1 cellular context compared by ENCODE assay signal in genomic region chr20:25390538-25391528, GRCh38.
A peak's percentile ranks its signal among the peaks of the same experiment; 100 is the strongest.
TF ChIP-seq lines count a peak whose summit lies in the region.

TSS of gene ABHD12 (minus strand) at chr20:25390835. CDS start at chr20:25390703, 132 bp downstream.

TF ChIP-seq in HepG2, 621 proteins besides CTCF, POLR2A, EP300 and RAD21 (continued from another document and continues in another):
- TF ChIP-seq, protein P1, sequence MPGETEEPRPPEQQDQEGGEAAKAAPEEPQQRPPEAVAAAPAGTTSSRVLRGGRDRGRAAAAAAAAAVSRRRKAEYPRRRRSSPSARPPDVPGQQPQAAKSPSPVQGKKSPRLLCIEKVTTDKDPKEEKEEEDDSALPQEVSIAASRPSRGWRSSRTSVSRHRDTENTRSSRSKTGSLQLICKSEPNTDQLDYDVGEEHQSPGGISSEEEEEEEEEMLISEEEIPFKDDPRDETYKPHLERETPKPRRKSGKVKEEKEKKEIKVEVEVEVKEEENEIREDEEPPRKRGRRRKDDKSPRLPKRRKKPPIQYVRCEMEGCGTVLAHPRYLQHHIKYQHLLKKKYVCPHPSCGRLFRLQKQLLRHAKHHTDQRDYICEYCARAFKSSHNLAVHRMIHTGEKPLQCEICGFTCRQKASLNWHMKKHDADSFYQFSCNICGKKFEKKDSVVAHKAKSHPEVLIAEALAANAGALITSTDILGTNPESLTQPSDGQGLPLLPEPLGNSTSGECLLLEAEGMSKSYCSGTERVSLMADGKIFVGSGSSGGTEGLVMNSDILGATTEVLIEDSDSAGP (CRISPR knock-in tag; IDR thresholded peaks at IDR 0.05; ENCODE audit: borderline replicate concordance) = peak; percentile 74; the same call in 1 of the 2 replicates
- TF ChIP-seq SKIL (CRISPR knock-in tag; IDR thresholded peaks at IDR 0.05; ENCODE audit: borderline replicate concordance) (peak; percentile 33; the same call in 1 of the 2 replicates), ZNF558 (CRISPR knock-in tag; IDR thresholded peaks at IDR 0.05; ENCODE audit: borderline replicate concordance) (no peak; the same call in 1 of the 2 replicates), ZBTB7A (CRISPR knock-in tag; IDR thresholded peaks at IDR 0.05) (no peak), PCBP2 (optimal IDR thresholded peaks at IDR 0.05; ENCODE audit: low read depth, low read length, poor library complexity, severe bottlenecking) (no peak), SMAD9 (CRISPR knock-in tag; IDR thresholded peaks at IDR 0.05) (0 out of 2 replicates have a peak, but pooled peaks have one; percentile 73), SMARCC2 (IDR thresholded peaks at IDR 0.05) (no peak), GMEB1 (CRISPR knock-in tag; IDR thresholded peaks at IDR 0.05; ENCODE audit: borderline replicate concordance) (0 out of 2 replicates have a peak, but pooled peaks have one; percentile 19), TEF (CRISPR knock-in tag; IDR thresholded peaks at IDR 0.05) (no peak), ZNF251 (CRISPR knock-in tag; IDR thresholded peaks at IDR 0.05) (peak; percentile 94), ZNF576 (CRISPR knock-in tag; IDR thresholded peaks at IDR 0.05) (no peak), ARHGAP35 (CRISPR knock-in tag; IDR thresholded peaks at IDR 0.05; ENCODE audit: borderline replicate concordance) (no peak), ARNT2 (CRISPR knock-in tag; IDR thresholded peaks at IDR 0.05; ENCODE audit: low read depth) (peak; percentile 95), SALL1 (CRISPR knock-in tag; IDR thresholded peaks at IDR 0.05) (peak; percentile 95), HNRNPUL1 (IDR thresholded peaks at IDR 0.05; ENCODE audit: low read depth, low read length) (no peak), CCDC6 (CRISPR knock-in tag; IDR thresholded peaks at IDR 0.05) (peak; percentile 89), ZNF776 (CRISPR knock-in tag; IDR thresholded peaks at IDR 0.05) (peak; percentile 82; the same call in 1 of the 2 replicates), ZBTB46 (CRISPR knock-in tag; IDR thresholded peaks at IDR 0.05; ENCODE audit: borderline replicate concordance) (0 out of 2 replicates have a peak, but pooled peaks have one; percentile 29), ZNF775 (CRISPR knock-in tag; IDR thresholded peaks at IDR 0.05; ENCODE audit: borderline replicate concordance) (no peak), ZNF33A (CRISPR knock-in tag; IDR thresholded peaks at IDR 0.05; ENCODE audit: borderline replicate concordance) (no peak), ZMAT5 (CRISPR knock-in tag; IDR thresholded peaks at IDR 0.05; ENCODE audit: borderline replicate concordance, low read depth) (no peak), NFYC (CRISPR knock-in tag; IDR thresholded peaks at IDR 0.05) (peak; percentile 66), ZBTB7B (CRISPR knock-in tag; IDR thresholded peaks at IDR 0.05) (peak; percentile 93), ZNF770 (CRISPR knock-in tag; IDR thresholded peaks at IDR 0.05) (0 out of 2 replicates have a peak, but pooled peaks have one; percentile 20), ZNF512 (CRISPR knock-in tag; IDR thresholded peaks at IDR 0.05) (peak; percentile 88; the same call in 1 of the 2 replicates), ZSCAN9 (CRISPR knock-in tag; IDR thresholded peaks at IDR 0.05; ENCODE audit: borderline replicate concordance) (peak; percentile 79; the same call in 1 of the 2 replicates), ZNF501 (CRISPR knock-in tag; IDR thresholded peaks at IDR 0.05) (peak; percentile 85), GFI1 (CRISPR knock-in tag; IDR thresholded peaks at IDR 0.05; ENCODE audit: borderline replicate concordance) (0 out of 2 replicates have a peak, but pooled peaks have one; percentile 59), GLMP (CRISPR knock-in tag; IDR thresholded peaks at IDR 0.05; ENCODE audit: borderline replicate concordance) (no peak), ZNF607 (CRISPR knock-in tag; IDR thresholded peaks at IDR 0.05; ENCODE audit: borderline replicate concordance) (peak; percentile 83), ZKSCAN8 (CRISPR knock-in tag; IDR thresholded peaks at IDR 0.05; ENCODE audit: borderline replicate concordance) (peak; percentile 64; the same call in 1 of the 2 replicates), ARNT (IDR thresholded peaks at IDR 0.05) (no peak)
- TF ChIP-seq, protein P2, sequence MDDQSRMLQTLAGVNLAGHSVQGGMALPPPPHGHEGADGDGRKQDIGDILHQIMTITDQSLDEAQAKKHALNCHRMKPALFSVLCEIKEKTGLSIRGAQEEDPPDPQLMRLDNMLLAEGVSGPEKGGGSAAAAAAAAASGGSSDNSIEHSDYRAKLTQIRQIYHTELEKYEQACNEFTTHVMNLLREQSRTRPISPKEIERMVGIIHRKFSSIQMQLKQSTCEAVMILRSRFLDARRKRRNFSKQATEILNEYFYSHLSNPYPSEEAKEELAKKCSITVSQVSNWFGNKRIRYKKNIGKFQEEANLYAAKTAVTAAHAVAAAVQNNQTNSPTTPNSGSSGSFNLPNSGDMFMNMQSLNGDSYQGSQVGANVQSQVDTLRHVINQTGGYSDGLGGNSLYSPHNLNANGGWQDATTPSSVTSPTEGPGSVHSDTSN (CRISPR knock-in tag; IDR thresholded peaks at IDR 0.05; ENCODE audit: borderline replicate concordance) = peak; percentile 48; the same call in 1 of the 2 replicates
- TF ChIP-seq, protein P3, sequence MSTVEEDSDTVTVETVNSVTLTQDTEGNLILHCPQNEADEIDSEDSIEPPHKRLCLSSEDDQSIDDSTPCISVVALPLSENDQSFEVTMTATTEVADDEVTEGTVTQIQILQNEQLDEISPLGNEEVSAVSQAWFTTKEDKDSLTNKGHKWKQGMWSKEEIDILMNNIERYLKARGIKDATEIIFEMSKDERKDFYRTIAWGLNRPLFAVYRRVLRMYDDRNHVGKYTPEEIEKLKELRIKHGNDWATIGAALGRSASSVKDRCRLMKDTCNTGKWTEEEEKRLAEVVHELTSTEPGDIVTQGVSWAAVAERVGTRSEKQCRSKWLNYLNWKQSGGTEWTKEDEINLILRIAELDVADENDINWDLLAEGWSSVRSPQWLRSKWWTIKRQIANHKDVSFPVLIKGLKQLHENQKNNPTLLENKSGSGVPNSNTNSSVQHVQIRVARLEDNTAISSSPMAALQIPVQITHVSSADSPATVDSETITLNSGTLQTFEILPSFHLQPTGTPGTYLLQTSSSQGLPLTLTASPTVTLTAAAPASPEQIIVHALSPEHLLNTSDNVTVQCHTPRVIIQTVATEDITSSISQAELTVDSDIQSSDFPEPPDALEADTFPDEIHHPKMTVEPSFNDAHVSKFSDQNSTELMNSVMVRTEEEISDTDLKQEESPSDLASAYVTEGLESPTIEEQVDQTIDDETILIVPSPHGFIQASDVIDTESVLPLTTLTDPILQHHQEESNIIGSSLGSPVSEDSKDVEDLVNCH (CRISPR knock-in tag; IDR thresholded peaks at IDR 0.05) = 0 out of 2 replicates have a peak, but pooled peaks have one; percentile 84
- TF ChIP-seq, protein P4, sequence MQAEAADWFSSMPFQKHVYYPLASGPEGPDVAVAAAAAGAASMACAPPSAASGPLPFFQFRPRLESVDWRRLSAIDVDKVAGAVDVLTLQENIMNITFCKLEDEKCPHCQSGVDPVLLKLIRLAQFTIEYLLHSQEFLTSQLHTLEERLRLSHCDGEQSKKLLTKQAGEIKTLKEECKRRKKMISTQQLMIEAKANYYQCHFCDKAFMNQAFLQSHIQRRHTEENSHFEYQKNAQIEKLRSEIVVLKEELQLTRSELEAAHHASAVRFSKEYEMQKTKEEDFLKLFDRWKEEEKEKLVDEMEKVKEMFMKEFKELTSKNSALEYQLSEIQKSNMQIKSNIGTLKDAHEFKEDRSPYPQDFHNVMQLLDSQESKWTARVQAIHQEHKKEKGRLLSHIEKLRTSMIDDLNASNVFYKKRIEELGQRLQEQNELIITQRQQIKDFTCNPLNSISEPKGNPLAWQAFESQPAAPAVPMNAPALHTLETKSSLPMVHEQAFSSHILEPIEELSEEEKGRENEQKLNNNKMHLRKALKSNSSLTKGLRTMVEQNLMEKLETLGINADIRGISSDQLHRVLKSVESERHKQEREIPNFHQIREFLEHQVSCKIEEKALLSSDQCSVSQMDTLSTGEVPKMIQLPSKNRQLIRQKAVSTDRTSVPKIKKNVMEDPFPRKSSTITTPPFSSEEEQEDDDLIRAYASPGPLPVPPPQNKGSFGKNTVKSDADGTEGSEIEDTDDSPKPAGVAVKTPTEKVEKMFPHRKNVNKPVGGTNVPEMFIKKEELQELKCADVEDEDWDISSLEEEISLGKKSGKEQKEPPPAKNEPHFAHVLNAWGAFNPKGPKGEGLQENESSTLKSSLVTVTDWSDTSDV (CRISPR knock-in tag; IDR thresholded peaks at IDR 0.05) = peak; percentile 48; the same call in 1 of the 2 replicates
